Comparison of ENCODE assay signal across 10 cellular contexts in genomic region chr1:181100924-181101323, GRCh38. TPM values are rescaled to one million over a fixed set of nuclear protein-coding genes. Genes with fewer than 3 reads are reported as not detected.
A peak's percentile ranks its signal among the peaks of the same experiment; 100 is the strongest.
DNase-seq lines count a peak whose midpoint lies in the region; ATAC-seq and TF ChIP-seq lines count a peak whose summit lies in the region.
"Had no signal": no experiment of that assay in that cellular context is flagged by ENCODE, and none has a peak within 500 bp of the region (broad histone marks: within the 10 kb centered on the region; RNA-seq: fewer than 3 reads in every experiment).

No MANE protein-coding gene starts in this region.

- peak overlapping the region; percentile 99 for H3K27ac Mint-ChIP-seq in activated naive CD4-positive, alpha-beta T cell treated with anti-CD3 and anti-CD28 coated beads for 36 hours
- peak overlapping the region; percentile 88 for H3K27ac Mint-ChIP-seq in stimulated activated memory B cell treated with anti-CD40 and anti-IgM and Interleukin-4, amounts not matched to agents 10 μg/mL and 1 μg/mL and 100 μg/mL, for 72 hours

- H2AFZ ChIP-seq in fibroblast of lung (ENCODE audit: low read length) = no peak overlapping the region

- peaks cover 6% of the 10 kb centered on the region for H3K79me2 ChIP-seq in fibroblast of lung (ENCODE audit: control insufficient read depth, insufficient read depth, low read length)

- peak overlapping the region; percentile 67 for H3K4me3 Mint-ChIP-seq in activated naive CD4-positive, alpha-beta T cell treated with anti-CD3 and anti-CD28 coated beads for 36 hours
- no peak overlapping the region for H3K4me3 Mint-ChIP-seq in stimulated activated memory B cell treated with anti-CD40 and anti-IgM and Interleukin-4, amounts not matched to agents 10 μg/mL and 1 μg/mL and 100 μg/mL, for 72 hours

- no peak overlapping the region for H3K4me2 ChIP-seq in fibroblast of lung (ENCODE audit: extremely low read depth, insufficient read depth, low read length)

- peaks cover 87% of the 10 kb centered on the region for H3K4me1 Mint-ChIP-seq in activated naive CD4-positive, alpha-beta T cell treated with anti-CD3 and anti-CD28 coated beads for 36 hours (ENCODE audit: low read depth)
- peaks cover 71% of the 10 kb centered on the region for H3K4me1 Mint-ChIP-seq in stimulated activated memory B cell treated with anti-CD40 and anti-IgM and Interleukin-4, amounts not matched to agents 10 μg/mL and 1 μg/mL and 100 μg/mL, for 72 hours

- no peaks in the 10 kb centered on the region for H4K20me1 ChIP-seq in fibroblast of lung (ENCODE audit: control insufficient read depth, extremely low read depth, insufficient read depth, low read length)

- no peaks in the 10 kb centered on the region for H3K36me3 ChIP-seq in fibroblast of lung (ENCODE audit: control insufficient read depth, insufficient read depth, low read length)

- peaks cover 2% of the 10 kb centered on the region for H3K27me3 Mint-ChIP-seq in activated naive CD4-positive, alpha-beta T cell treated with anti-CD3 and anti-CD28 coated beads for 36 hours (ENCODE audit: low read depth)
- H3K27me3 Mint-ChIP-seq in stimulated activated memory B cell treated with anti-CD40 and anti-IgM and Interleukin-4, amounts not matched to agents 10 μg/mL and 1 μg/mL and 100 μg/mL, for 72 hours = no peaks in the 10 kb centered on the region

- intact Hi-C loops in activated naive CD4-positive, alpha-beta T cell treated with anti-CD3 and anti-CD28 coated beads for 36 hours (cut with micrococcal nuclease) = no loop called here

- no peaks in the 10 kb centered on the region for H3K9me3 Mint-ChIP-seq in activated naive CD4-positive, alpha-beta T cell treated with anti-CD3 and anti-CD28 coated beads for 36 hours
- no peaks in the 10 kb centered on the region for H3K9me3 Mint-ChIP-seq in stimulated activated memory B cell treated with anti-CD40 and anti-IgM and Interleukin-4, amounts not matched to agents 10 μg/mL and 1 μg/mL and 100 μg/mL, for 72 hours

- CTCF ChIA-PET in activated naive CD4-positive, alpha-beta T cell treated with anti-CD3 and anti-CD28 coated beads for 36 hours (lab: Charles Lee) = interaction anchor here (1.2 to 6.4 kb wide), 3 partner anchors 10 to 83 kb away, joined by 4 to 54 read pairs (median 7); no protein-coding TSS in a partner anchor

- H3K36me3 Mint-ChIP-seq in activated naive CD4-positive, alpha-beta T cell treated with anti-CD3 and anti-CD28 coated beads for 36 hours (ENCODE audit: low read depth) = peaks cover 2% of the 10 kb centered on the region
- H3K36me3 Mint-ChIP-seq in stimulated activated memory B cell treated with anti-CD40 and anti-IgM and Interleukin-4, amounts not matched to agents 10 μg/mL and 1 μg/mL and 100 μg/mL, for 72 hours = peaks cover 13% of the 10 kb centered on the region

- ATAC-seq in SK-N-SH treated with all-trans-retinoic acid at 6 μM for 48 hours = no peak
- ATAC-seq in stimulated activated memory B cell treated with anti-CD40 and anti-IgM and Interleukin-4, amounts not matched to agents 10 μg/mL and 1 μg/mL and 100 μg/mL, for 72 hours = no peak
- ATAC-seq: mucosa of descending colon had no signal

- H3K4me3 ChIP-seq in fibroblast of lung (replicated peaks in 1 of 4; ENCODE audit: control extremely low read depth in 1 of 4, insufficient read depth in 1 of 4, low read depth in 3 of 4, low read length in 4 of 4) = no peak overlapping the region
- H3K4me3 ChIP-seq: mucosa of descending colon had no signal

- no peak for TF ChIP-seq CTCF in fibroblast of lung (conservative IDR thresholded peaks at IDR 0.05 in 1 of 2, IDR thresholded peaks at IDR 0.05 in 1 of 2; ENCODE audit: low read depth in 1 of 2, low read length in 2 of 2)

- peak overlapping the region; percentile 76 for H3K27ac ChIP-seq in fibroblast of lung (ENCODE audit: insufficient read depth, low read length)

- peaks cover 64% of the 10 kb centered on the region for H3K4me1 ChIP-seq in fibroblast of lung (ENCODE audit: control insufficient read depth, extremely low read depth, insufficient read depth, low read length)

- no peak overlapping the region for H3K9ac ChIP-seq in fibroblast of lung (ENCODE audit: insufficient read depth, low read length)

- no peaks in the 10 kb centered on the region for H3K27me3 ChIP-seq in fibroblast of lung (ENCODE audit: control insufficient read depth, insufficient read depth, low read length)

- DNase-seq in activated naive CD4-positive, alpha-beta T cell treated with anti-CD3 and anti-CD28 coated beads for 36 hours = no peak
- DNase-seq in activated naive CD4-positive, alpha-beta T cell treated with Interleukin-2 at 50 U/mL for 16 hours = no peak
- DNase-seq in fibroblast of lung (ENCODE audit: low read depth in 2 of 2) (no peak), DMS153 (lab: John Stamatoyannopoulos, UW) (no peak), NCI-H1048 (lab: John Stamatoyannopoulos, UW) (no peak), H4 (ENCODE audit: low spot score) (no peak)
- DNase-seq: mucosa of descending colon, NCI-H1417 had no signal

- H3K9me3 ChIP-seq in fibroblast of lung (ENCODE audit: control insufficient read depth, insufficient read depth, low read depth, low read length) = no peaks in the 10 kb centered on the region
- H3K9me3 ChIP-seq: mucosa of descending colon had no signal

TF ChIP-seq in SK-N-SH treated with all-trans-retinoic acid at 6 μM for 48 hours, 23 proteins besides CTCF, POLR2A, EP300 and RAD21 (continues in another document):
- TF ChIP-seq POU6F1 (CRISPR knock-in tag; IDR thresholded peaks at IDR 0.05; ENCODE audit: borderline replicate concordance, low read depth) (no peak), TCF4 (CRISPR knock-in tag; IDR thresholded peaks at IDR 0.05; ENCODE audit: borderline replicate concordance) (no peak), BACH2 (CRISPR knock-in tag; IDR thresholded peaks at IDR 0.05; ENCODE audit: borderline replicate concordance) (no peak), OSR1 (CRISPR knock-in tag; IDR thresholded peaks at IDR 0.05) (peak; percentile 94), PATZ1 (CRISPR knock-in tag; IDR thresholded peaks at IDR 0.05; ENCODE audit: borderline replicate concordance) (0 out of 2 replicates have a peak, but pooled peaks have one; percentile 3), ISL1 (CRISPR knock-in tag; IDR thresholded peaks at IDR 0.05) (no peak), TOX (CRISPR knock-in tag; IDR thresholded peaks at IDR 0.05; ENCODE audit: borderline replicate concordance) (no peak), PPARA (CRISPR knock-in tag; IDR thresholded peaks at IDR 0.05; ENCODE audit: borderline replicate concordance) (no peak)
- TF ChIP-seq, protein P1, sequence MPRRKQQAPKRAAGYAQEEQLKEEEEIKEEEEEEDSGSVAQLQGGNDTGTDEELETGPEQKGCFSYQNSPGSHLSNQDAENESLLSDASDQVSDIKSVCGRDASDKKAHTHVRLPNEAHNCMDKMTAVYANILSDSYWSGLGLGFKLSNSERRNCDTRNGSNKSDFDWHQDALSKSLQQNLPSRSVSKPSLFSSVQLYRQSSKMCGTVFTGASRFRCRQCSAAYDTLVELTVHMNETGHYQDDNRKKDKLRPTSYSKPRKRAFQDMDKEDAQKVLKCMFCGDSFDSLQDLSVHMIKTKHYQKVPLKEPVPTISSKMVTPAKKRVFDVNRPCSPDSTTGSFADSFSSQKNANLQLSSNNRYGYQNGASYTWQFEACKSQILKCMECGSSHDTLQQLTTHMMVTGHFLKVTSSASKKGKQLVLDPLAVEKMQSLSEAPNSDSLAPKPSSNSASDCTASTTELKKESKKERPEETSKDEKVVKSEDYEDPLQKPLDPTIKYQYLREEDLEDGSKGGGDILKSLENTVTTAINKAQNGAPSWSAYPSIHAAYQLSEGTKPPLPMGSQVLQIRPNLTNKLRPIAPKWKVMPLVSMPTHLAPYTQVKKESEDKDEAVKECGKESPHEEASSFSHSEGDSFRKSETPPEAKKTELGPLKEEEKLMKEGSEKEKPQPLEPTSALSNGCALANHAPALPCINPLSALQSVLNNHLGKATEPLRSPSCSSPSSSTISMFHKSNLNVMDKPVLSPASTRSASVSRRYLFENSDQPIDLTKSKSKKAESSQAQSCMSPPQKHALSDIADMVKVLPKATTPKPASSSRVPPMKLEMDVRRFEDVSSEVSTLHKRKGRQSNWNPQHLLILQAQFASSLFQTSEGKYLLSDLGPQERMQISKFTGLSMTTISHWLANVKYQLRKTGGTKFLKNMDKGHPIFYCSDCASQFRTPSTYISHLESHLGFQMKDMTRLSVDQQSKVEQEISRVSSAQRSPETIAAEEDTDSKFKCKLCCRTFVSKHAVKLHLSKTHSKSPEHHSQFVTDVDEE (CRISPR knock-in tag; IDR thresholded peaks at IDR 0.05) = no peak

RNA-seq across cellular contexts. Expression of gene IER5, which starts 12.4 kb away (rescaled TPM):
- 10 to 100 TPM; 33.5 to 34.4 TPM for total RNA-seq in activated naive CD4-positive, alpha-beta T cell treated with anti-CD3 and anti-CD28 coated beads for 36 hours
- 31.1 and 42.8 TPM in 2 replicates for total RNA-seq in fibroblast of lung
- polyA plus RNA-seq in fibroblast of lung = 19.1 and 24.2 TPM in 2 replicates
- 26.0 and 33.9 TPM in 2 replicates for polyA plus RNA-seq in fibroblast of lung (2012)
- 8.7 and 13.4 TPM in 2 replicates for polyA minus RNA-seq in fibroblast of lung (ENCODE audit: low replicate concordance)
- 4.7 and 6.0 TPM in 2 replicates for total RNA-seq in H4 (2014; rRNA removed; shearing (Covaris generic))
